ENCODE assay signal across 19 cellular contexts in genomic region chr11:43649921-43650320, GRCh38. TPM values are rescaled to one million over a fixed set of nuclear protein-coding genes. Genes with fewer than 3 reads are reported as not detected.
DNase-seq lines count a peak whose midpoint lies in the region; ATAC-seq and TF ChIP-seq lines count a peak whose summit lies in the region.
"Had no signal": no experiment of that assay in that cellular context is flagged by ENCODE, and none has a peak within 500 bp of the region (broad histone marks: within the 10 kb centered on the region; RNA-seq: fewer than 3 reads in every experiment).

No MANE protein-coding gene starts in this region.

- H3K27ac ChIP-seq in 22Rv1 (peak overlapping the region; percentile 65), C4-2B (peak overlapping the region; percentile 56; the same call in 1 of the 2 replicates), VCaP (peak overlapping the region; percentile 74), A673 (ENCODE audit: low read depth, low read length, poor library complexity, severe bottlenecking) (no peak overlapping the region)
- H3K27ac ChIP-seq: BLaER1 treated with 17β-estradiol and CSF1 and Interleukin-3, amounts not matched to agents 10 nM and 100 nM; GM23248 had no signal

- TF ChIP-seq CTCF in 22Rv1 (IDR thresholded peaks at IDR 0.05) (no peak; the same call in 1 of the 2 replicates), C4-2B (conservative IDR thresholded peaks at IDR 0.05) (peak; percentile 18), VCaP (conservative IDR thresholded peaks at IDR 0.05) (no peak), A673 (conservative IDR thresholded peaks at IDR 0.05; ENCODE audit: low read depth, low read length) (no peak)

- no TSS peak for BruUV-seq in A673 (replicated peaks; lab: Mats Ljungman, UMichigan)

- POLR2A ChIA-PET in A673 (lab: Charles Lee; ENCODE audit: low non-redundant PET) = no interaction called here

- ATAC-seq in left colon = peak; percentile 5

- no peaks in the 10 kb centered on the region for H3K36me3 ChIP-seq in A673 (ENCODE audit: insufficient read depth, low read length, poor library complexity, severe bottlenecking)
- H3K36me3 ChIP-seq: BE2C had no signal

- peaks cover 3% of the 10 kb centered on the region for H3K4me1 ChIP-seq in A673 (ENCODE audit: insufficient read depth, low read length, poor library complexity, severe bottlenecking)
- H3K4me1 ChIP-seq: BE2C had no signal

- no peak for DNase-seq in left colon
- no peak for DNase-seq in HCEC 1CT
- no peak for DNase-seq in A673 (ENCODE audit: low spot score)
- DNase-seq: ACHN; AML-193; BE2C; Calu3; CD4-positive, alpha-beta memory T cell; COR-L47; DMS53; DMS79 treated with DMSO at 0.1 percent for 48 hours; GF-D8; GM23248; H9; HFFc6 had no signal

- no peaks in the 10 kb centered on the region for H3K9me3 ChIP-seq in A673 (ENCODE audit: low read depth, low read length, poor library complexity, severe bottlenecking)
- H3K9me3 ChIP-seq: BE2C; BLaER1 treated with 17β-estradiol and CSF1 and Interleukin-3, amounts not matched to agents 10 nM and 100 nM had no signal

- H3K27me3 ChIP-seq in A673 (replicated peaks; ENCODE audit: insufficient read depth, low read depth, low read length, poor library complexity) = no peaks in the 10 kb centered on the region
- H3K27me3 ChIP-seq: BE2C; BLaER1 treated with 17β-estradiol and CSF1 and Interleukin-3, amounts not matched to agents 10 nM and 100 nM had no signal

- H3K4me3 ChIP-seq in A673 (ENCODE audit: low read depth, low read length, poor library complexity, severe bottlenecking) = no peak overlapping the region
- H3K4me3 ChIP-seq: BLaER1 treated with 17β-estradiol and CSF1 and Interleukin-3, amounts not matched to agents 10 nM and 100 nM; GM23248 had no signal

- intact Hi-C loops in left colon (cut with DNase I, micrococcal nuclease) = no loop called here
- intact Hi-C loops in A673 (cut with micrococcal nuclease; ENCODE audit: unreplicated experiment) = no loop called here

- CTCF ChIA-PET in A673 (lab: Charles Lee) = no interaction called here

RNA-seq across cellular contexts. Expression of gene HSD17B12, which starts 30.6 kb away (rescaled TPM):
- 100 to 1,000 TPM; 122 to 139 TPM for total RNA-seq in left colon
- 305 and 307 TPM in 2 replicates for total RNA-seq in A673 (2021)
